ENCODE assay signal across 1 cellular context in genomic region chr1:42689912-42690311, GRCh38.
TF ChIP-seq lines count a peak whose summit lies in the region.

No MANE protein-coding gene starts in this region.

TF ChIP-seq in GM12878, 131 proteins besides CTCF, POLR2A, EP300 and RAD21:
- TF ChIP-seq POLR2AphosphoS5 (IDR thresholded peaks at IDR 0.05; ENCODE audit: low read length), result peak; percentile 48; the same call in 1 of the 2 replicates
- no peak for TF ChIP-seq SUPT20H (IDR thresholded peaks at IDR 0.05; ENCODE audit: borderline replicate concordance, control insufficient read depth, low read depth, low read length)
